1 cellular context compared by ENCODE assay signal in genomic region chr19:50573741-50574461, GRCh38.
TF ChIP-seq lines count a peak whose summit lies in the region.

No MANE protein-coding gene starts in this region.

TF ChIP-seq in K562, 482 proteins besides CTCF, POLR2A, EP300 and RAD21 (continued from another document and continues in another):
- TF ChIP-seq JUND (IDR thresholded peaks at IDR 0.05; ENCODE audit: borderline replicate concordance, low read depth, low read length) (0 out of 2 replicates have a peak, but pooled peaks have one; percentile 3), JUND (tag; IDR thresholded peaks at IDR 0.05; ENCODE audit: borderline replicate concordance, low read depth, low read length) (no peak), ZNF280A (IDR thresholded peaks at IDR 0.05; ENCODE audit: low read depth, partially characterized antibody) (no peak), TEAD2 (tag; IDR thresholded peaks at IDR 0.05) (no peak), ZBTB33 (CRISPR knock-in tag; IDR thresholded peaks at IDR 0.05) (no peak), PKNOX1 (IDR thresholded peaks at IDR 0.05) (peak; percentile 89), ZNF764 (CRISPR knock-in tag; IDR thresholded peaks at IDR 0.05; ENCODE audit: low read depth) (no peak), ZNF217 (CRISPR knock-in tag; IDR thresholded peaks at IDR 0.05) (no peak), NFIC (IDR thresholded peaks at IDR 0.05) (no peak), ZNF740 (CRISPR knock-in tag; IDR thresholded peaks at IDR 0.05) (no peak), ZNF740 (tag; IDR thresholded peaks at IDR 0.05) (no peak), AFF1 (IDR thresholded peaks at IDR 0.05; ENCODE audit: low read depth in 1 of 2, partially characterized antibody in 2 of 2) (no peak), PBX2 (CRISPR knock-in tag; IDR thresholded peaks at IDR 0.05; ENCODE audit: low read depth) (no peak), PBX2 (tag; conservative IDR thresholded peaks at IDR 0.05; ENCODE audit: low read depth) (peak; percentile 61), RFX5 (IDR thresholded peaks at IDR 0.05; ENCODE audit: low read depth, low read length) (no peak), RCOR1 (IDR thresholded peaks at IDR 0.05; ENCODE audit: borderline replicate concordance in 1 of 2, low read depth in 2 of 2, low read length in 2 of 2) (0 out of 4 replicates have a peak, but pooled peaks of 1 of the 2 experiments have one; percentile 22), ARNT (IDR thresholded peaks at IDR 0.05) (no peak), POLR2H (tag; IDR thresholded peaks at IDR 0.05; ENCODE audit: low read depth) (no peak), CCNT2 (IDR thresholded peaks at IDR 0.05; ENCODE audit: borderline replicate concordance, extremely low read depth, insufficient read length, low read depth, low read length) (no peak), ZNF57 (CRISPR knock-in tag; IDR thresholded peaks at IDR 0.05) (no peak), SP1 (CRISPR knock-in tag; IDR thresholded peaks at IDR 0.05) (no peak), E4F1 (CRISPR knock-in tag; IDR thresholded peaks at IDR 0.05; ENCODE audit: borderline replicate concordance) (no peak), CHAMP1 (IDR thresholded peaks at IDR 0.05) (no peak), PPARD (CRISPR knock-in tag; IDR thresholded peaks at IDR 0.05) (no peak), PTBP1 (IDR thresholded peaks at IDR 0.05; ENCODE audit: low read depth, low read length) (no peak), ZNF263 (CRISPR knock-in tag; IDR thresholded peaks at IDR 0.05; ENCODE audit: borderline replicate concordance) (0 out of 2 replicates have a peak, but pooled peaks have one; percentile 15), FOXJ2 (tag; IDR thresholded peaks at IDR 0.05) (no peak), ZNF431 (CRISPR knock-in tag; IDR thresholded peaks at IDR 0.05) (no peak), TEAD4 (IDR thresholded peaks at IDR 0.05; ENCODE audit: low read length) (no peak), TEAD4 (CRISPR knock-in tag; IDR thresholded peaks at IDR 0.05; ENCODE audit: borderline replicate concordance) (no peak), MAFF (IDR thresholded peaks at IDR 0.05; ENCODE audit: low read length) (peak; percentile 44; the same call in 1 of the 2 replicates), ILF3 (IDR thresholded peaks at IDR 0.05; ENCODE audit: borderline replicate concordance) (no peak), E2F5 (CRISPR knock-in tag; IDR thresholded peaks at IDR 0.05) (no peak), ZNF277 (CRISPR knock-in tag; IDR thresholded peaks at IDR 0.05; ENCODE audit: borderline replicate concordance) (no peak), ZSCAN29 (IDR thresholded peaks at IDR 0.05) (no peak), RBM14 (IDR thresholded peaks at IDR 0.05; ENCODE audit: borderline replicate concordance, insufficient read depth, low read depth, low read length) (no peak), SMARCA4 (IDR thresholded peaks at IDR 0.05) (0 out of 2 replicates have a peak, but pooled peaks have one; percentile 20), MAZ (CRISPR knock-in tag; conservative IDR thresholded peaks at IDR 0.05 in 1 of 2, IDR thresholded peaks at IDR 0.05 in 1 of 2) (no peak), VEZF1 (CRISPR knock-in tag; IDR thresholded peaks at IDR 0.05) (0 out of 2 replicates have a peak, but pooled peaks have one; percentile 15)
